In genomic region chr16:27430923-27431484, GRCh38 we compare ENCODE assay signal across 10 cellular contexts. TPM values are rescaled to one million over a fixed set of nuclear protein-coding genes. Genes with fewer than 3 reads are reported as not detected.
DNase-seq lines count a peak whose midpoint lies in the region; ATAC-seq lines count a peak whose summit lies in the region.
"Had no signal": no experiment of that assay in that cellular context is flagged by ENCODE, and none has a peak within 500 bp of the region (broad histone marks: within the 10 kb centered on the region; RNA-seq: fewer than 3 reads in every experiment).

No MANE protein-coding gene starts in this region.

- H3K27me3 Mint-ChIP-seq in stimulated activated memory B cell treated with anti-CD40 and anti-IgM and Interleukin-4, amounts not matched to agents 10 μg/mL and 1 μg/mL and 100 μg/mL, for 72 hours: no peaks in the 10 kb centered on the region

- peaks cover 77% of the 10 kb centered on the region for H3K4me1 Mint-ChIP-seq in stimulated activated memory B cell treated with anti-CD40 and anti-IgM and Interleukin-4, amounts not matched to agents 10 μg/mL and 1 μg/mL and 100 μg/mL, for 72 hours

- H3K36me3 Mint-ChIP-seq in stimulated activated memory B cell treated with anti-CD40 and anti-IgM and Interleukin-4, amounts not matched to agents 10 μg/mL and 1 μg/mL and 100 μg/mL, for 72 hours: peaks cover 79% of the 10 kb centered on the region

- peak; percentile 73 for ATAC-seq in stimulated activated memory B cell treated with anti-CD40 and anti-IgM and Interleukin-4, amounts not matched to agents 10 μg/mL and 1 μg/mL and 100 μg/mL, for 72 hours
- no peak for ATAC-seq in GM18907 (IDR thresholded peaks at IDR 0.05; ENCODE audit: unreplicated experiment)

- peak; percentile 58 for DNase-seq in activated CD8-positive, alpha-beta memory T cell treated with anti-CD3 and anti-CD28 coated beads for 24 hours
- DNase-seq in activated CD8-positive, alpha-beta memory T cell treated with anti-CD3 and anti-CD28 coated beads, Interleukin-2, amount 50 U/mL, for 4 hours: no peak
- DNase-seq in OCI-M1 (lab: John Stamatoyannopoulos, UW): peak; percentile 90
- peak; percentile 52 for DNase-seq in dermis blood vessel endothelial cell
- no peak for DNase-seq in dedifferentiated amniotic fluid mesenchymal stem cell (ENCODE audit: extremely low spot score)
- DNase-seq in SIG-M5 treated with dmso at 0.1 percent for 504 hours (lab: John Stamatoyannopoulos, UW; ENCODE audit: unreplicated experiment): no peak
- DNase-seq: NCI-H82 had no signal

- peak overlapping the region; percentile 88 for H3K27ac Mint-ChIP-seq in stimulated activated memory B cell treated with anti-CD40 and anti-IgM and Interleukin-4, amounts not matched to agents 10 μg/mL and 1 μg/mL and 100 μg/mL, for 72 hours

- no peaks in the 10 kb centered on the region for H3K9me3 Mint-ChIP-seq in stimulated activated memory B cell treated with anti-CD40 and anti-IgM and Interleukin-4, amounts not matched to agents 10 μg/mL and 1 μg/mL and 100 μg/mL, for 72 hours

- peak overlapping the region; percentile 41 for H3K4me3 Mint-ChIP-seq in stimulated activated memory B cell treated with anti-CD40 and anti-IgM and Interleukin-4, amounts not matched to agents 10 μg/mL and 1 μg/mL and 100 μg/mL, for 72 hours

RNA-seq across cellular contexts. Expression of gene IL21R, which starts 29.0 kb away (rescaled TPM):
- total RNA-seq in dermis blood vessel endothelial cell: under 0.01 and 0.14 TPM in 2 replicates
- total RNA-seq: HT-29 had no signal

Comparison
In these comparisons a context has a peak if more than half of its experiments do, and no peak if none do; other contexts are left out.
1. DNase-seq: peak in activated CD8-positive, alpha-beta memory T cell treated with anti-CD3 and anti-CD28 coated beads for 24 hours (single experiment), OCI-M1 (single experiment) and dermis blood vessel endothelial cell (single experiment); none in activated CD8-positive, alpha-beta memory T cell treated with anti-CD3 and anti-CD28 coated beads, Interleukin-2, amount 50 U/mL, for 4 hours (single experiment), dedifferentiated amniotic fluid mesenchymal stem cell (single experiment) and SIG-M5 treated with dmso at 0.1 percent for 504 hours (single experiment).